Comparison of ENCODE assay signal across 8 cellular contexts in genomic region chr6:35047265-35048011, GRCh38.
DNase-seq lines count a peak whose midpoint lies in the region; ATAC-seq, FAIRE-seq and TF ChIP-seq lines count a peak whose summit lies in the region.

No MANE protein-coding gene starts in this region.

- in situ Hi-C loops in KBM-7 (cut with MboI; ENCODE audit: low pct_unique_long_range_greater_than_20kb, low sequenced_read_pairs) = no loop called here
- in situ Hi-C loops in astrocyte of the spinal cord (cut with HindIII; ENCODE audit: low sequenced_read_pairs) = no loop called here

- no peak for FAIRE-seq in kidney (lab: Jason Lieb, UNC)

- DNase-seq in KBM-7 (peak; percentile 94), astrocyte of the spinal cord (ENCODE audit: low read depth, low spot score) (peak; percentile 66), kidney (no peak), substantia nigra (lab: John Stamatoyannopoulos, UW) (peak in 8 of 49 donors; percentile 17 to 81 (median 36)), cerebellar cortex (ENCODE audit: low spot score) (no peak)
- no peak for DNase-seq in stimulated activated CD8-positive, alpha-beta memory T cell treated with anti-CD3 and anti-CD28 coated beads, Interleukin-4, amount 100 ng/mL, for 48 hours

- H3K27ac ChIP-seq in kidney (ENCODE audit: low read depth in 2 of 2, low read length in 2 of 2) = peak overlapping the region; percentile 41 to 56
- H3K27ac ChIP-seq in substantia nigra (ENCODE audit: low read depth, low read length, poor library complexity, severe bottlenecking) = peak overlapping the region; percentile 98

- H3K4me3 ChIP-seq in astrocyte of the spinal cord (ENCODE audit: low read depth, low read length) = no peak overlapping the region
- no peak overlapping the region for H3K4me3 ChIP-seq in kidney (ENCODE audit: low read length in 2 of 2)

- intact Hi-C loops in kidney (cut with DNase I) = no loop called here

- H3K9ac ChIP-seq in kidney (ENCODE audit: low read length in 2 of 2) = no peak overlapping the region

- no peaks in the 10 kb centered on the region for H3K9me3 ChIP-seq in kidney (ENCODE audit: control insufficient read depth in 1 of 2, low read length in 2 of 2)

- ATAC-seq in HG02938 (IDR thresholded peaks at IDR 0.05; ENCODE audit: unreplicated experiment) (no peak), HG03521 (IDR thresholded peaks at IDR 0.05; ENCODE audit: unreplicated experiment) (no peak)

- H3K4me1 ChIP-seq in kidney (ENCODE audit: control insufficient read depth in 1 of 2, insufficient read depth in 1 of 2, low read depth in 1 of 2, low read length in 2 of 2) = peaks cover 27 to 31% of the 10 kb centered on the region in 2 donors

- peaks cover 0 to 5% of the 10 kb centered on the region in 2 donors for H3K36me3 ChIP-seq in kidney (ENCODE audit: control insufficient read depth in 1 of 2, insufficient read depth in 2 of 2, low read length in 2 of 2)

- TF ChIP-seq CTCF in astrocyte of the spinal cord (IDR thresholded peaks at IDR 0.05; ENCODE audit: low read depth, low read length) (no peak), kidney (IDR thresholded peaks at IDR 0.05; ENCODE audit: borderline replicate concordance, extremely low read depth, insufficient read depth) (no peak)

Comparison
In these comparisons a context has a peak if more than half of its experiments do, and no peak if none do; other contexts are left out.
1. DNase-seq: peak in KBM-7 (single experiment) and astrocyte of the spinal cord (single experiment); none in kidney (single experiment), cerebellar cortex (single experiment) and stimulated activated CD8-positive, alpha-beta memory T cell treated with anti-CD3 and anti-CD28 coated beads, Interleukin-4, amount 100 ng/mL, for 48 hours (single experiment).